In genomic region chr4:16066586-16067128, GRCh38 we compare ENCODE assay signal across 1 cellular context.
TF ChIP-seq lines count a peak whose summit lies in the region.

No MANE protein-coding gene starts in this region.

TF ChIP-seq in K562, 482 proteins besides CTCF, POLR2A, EP300 and RAD21 (continued from another document):
- peak; percentile 69 for TF ChIP-seq PKNOX1 (IDR thresholded peaks at IDR 0.05)
- peak; percentile 95 for TF ChIP-seq CREBBP (IDR thresholded peaks at IDR 0.05; ENCODE audit: low read depth, low read length)
TF ChIP-seq in K562: peak in this region for 3.
